Comparison of ENCODE assay signal across 25 cellular contexts in genomic region chr7:102066476-102066875, GRCh38.
"Had no signal": no experiment of that assay in that cellular context is flagged by ENCODE, and none has a peak within 500 bp of the region (broad histone marks: within the 10 kb centered on the region; RNA-seq: fewer than 3 reads in every experiment).

No MANE protein-coding gene starts in this region.

- H3K36me3 ChIP-seq: prostate gland, thyroid gland had no signal

- H3K4me3 Mint-ChIP-seq: activated CD4-positive, alpha-beta memory T cell treated with anti-CD3 and anti-CD28 coated beads, Interleukin-2, amount 10 ng/mL, durations not matched to agents 7 days and 5 days; activated CD4-positive, alpha-beta T cell treated with anti-CD3 and anti-CD28 coated beads, Interleukin-2, amount 10 ng/mL, durations not matched to agents 7 days and 5 days; activated T-cell treated with anti-CD3 and anti-CD28 coated beads, Interleukin-2, amount 50 U/mL, for 24 hours; nephron; stimulated activated memory B cell treated with anti-CD40 and anti-IgM and Interleukin-4, amounts not matched to agents 10 μg/mL and 1 μg/mL and 100 μg/mL, for 72 hours had no signal

- H3K9me3 Mint-ChIP-seq: stimulated activated memory B cell treated with anti-CD40 and anti-IgM and Interleukin-4, amounts not matched to agents 10 μg/mL and 1 μg/mL and 100 μg/mL, for 72 hours had no signal

- DNase-seq: activated CD4-positive, alpha-beta memory T cell treated with anti-CD3 and anti-CD28 coated beads, Interleukin-2, amount 10 ng/mL, durations not matched to agents 7 days and 5 days; activated CD4-positive, alpha-beta T cell treated with anti-CD3 and anti-CD28 coated beads for 1 hour; activated CD4-positive, alpha-beta T cell treated with anti-CD3 and anti-CD28 coated beads, Interleukin-2, amount 10 ng/mL, durations not matched to agents 7 days and 5 days; activated CD8-positive, alpha-beta memory T cell treated with anti-CD3 and anti-CD28 coated beads, Interleukin-2, amount 50 U/mL, for 48 hours; activated gamma-delta T cell treated with Interleukin-2 at 50 U/mL for 16 hours; activated naive CD4-positive, alpha-beta T cell treated with anti-CD3 and anti-CD28 coated beads, Interleukin-2, amount 50 U/mL, for 16 hours; activated T-cell treated with anti-CD3 and anti-CD28 coated beads, Interleukin-2, amount 50 U/mL, for 24 hours; amniotic stem cell; brain microvascular endothelial cell; dermis blood vessel endothelial cell; effector CD4-positive, alpha-beta T cell; left ventricle myocardium inferior; retina; stimulated activated CD4-positive, alpha-beta T cell treated with anti-CD3 and anti-CD28 coated beads, Interleukin-1b, Interleukin-23, amount 100 ng/mL, for 48 hours; stimulated activated CD4-positive, alpha-beta T cell treated with anti-CD3 and anti-CD28 coated beads, Interleukin-4, amount 100 ng/mL, for 4 hours; stimulated activated CD8-positive, alpha-beta memory T cell treated with anti-CD3 and anti-CD28 coated beads, Interleukin-4, amount 100 ng/mL, for 48 hours; stomach; T1000; thyroid gland; upper lobe of right lung had no signal

- H3K27ac ChIP-seq: brain microvascular endothelial cell, left ventricle myocardium inferior, prostate gland, stomach, thyroid gland, upper lobe of right lung had no signal

- H3K4me3 ChIP-seq: left ventricle myocardium inferior, lung, prostate gland, smooth muscle cell, stomach, thyroid gland, upper lobe of right lung had no signal

- H3K4me1 Mint-ChIP-seq: activated CD4-positive, alpha-beta T cell treated with anti-CD3 and anti-CD28 coated beads, Interleukin-2, amount 10 ng/mL, durations not matched to agents 7 days and 5 days had no signal

- H3K9me3 ChIP-seq: prostate gland, thyroid gland, upper lobe of right lung had no signal

- ATAC-seq: stimulated activated memory B cell treated with anti-CD40 and anti-IgM and Interleukin-4, amounts not matched to agents 10 μg/mL and 1 μg/mL and 100 μg/mL, for 72 hours; upper lobe of right lung had no signal

- H3K27ac Mint-ChIP-seq: activated CD4-positive, alpha-beta memory T cell treated with anti-CD3 and anti-CD28 coated beads, Interleukin-2, amount 10 ng/mL, durations not matched to agents 7 days and 5 days; activated T-cell treated with anti-CD3 and anti-CD28 coated beads, Interleukin-2, amount 50 U/mL, for 24 hours; stimulated activated memory B cell treated with anti-CD40 and anti-IgM and Interleukin-4, amounts not matched to agents 10 μg/mL and 1 μg/mL and 100 μg/mL, for 72 hours had no signal

- H3K27me3 Mint-ChIP-seq: activated CD4-positive, alpha-beta memory T cell treated with anti-CD3 and anti-CD28 coated beads, Interleukin-2, amount 10 ng/mL, durations not matched to agents 7 days and 5 days; activated CD4-positive, alpha-beta T cell treated with anti-CD3 and anti-CD28 coated beads, Interleukin-2, amount 10 ng/mL, durations not matched to agents 7 days and 5 days; activated T-cell treated with anti-CD3 and anti-CD28 coated beads, Interleukin-2, amount 50 U/mL, for 24 hours; stimulated activated memory B cell treated with anti-CD40 and anti-IgM and Interleukin-4, amounts not matched to agents 10 μg/mL and 1 μg/mL and 100 μg/mL, for 72 hours had no signal

- H3K4me1 ChIP-seq: prostate gland had no signal

- H3K4me2 ChIP-seq: smooth muscle cell had no signal

- H3K27me3 ChIP-seq: brain microvascular endothelial cell, stomach, thyroid gland, upper lobe of right lung had no signal
